9 cellular contexts compared by ENCODE assay signal in genomic region chr11:113806403-113806802, GRCh38. TPM values are rescaled to one million over a fixed set of nuclear protein-coding genes. Genes with fewer than 3 reads are reported as not detected.
DNase-seq lines count a peak whose midpoint lies in the region; ATAC-seq and TF ChIP-seq lines count a peak whose summit lies in the region.
"Had no signal": no experiment of that assay in that cellular context is flagged by ENCODE, and none has a peak within 500 bp of the region (broad histone marks: within the 10 kb centered on the region; RNA-seq: fewer than 3 reads in every experiment).

No MANE protein-coding gene starts in this region.

- intact Hi-C loops in right cardiac atrium (cut with DNase I): no loop called here
- intact Hi-C loops in sigmoid colon (cut with DNase I): no loop called here

- DNase-seq in NCI-H1105 treated with DMSO at 0.1 percent for 48 hours (lab: John Stamatoyannopoulos, UW) (peak; percentile 36), NCI-H1105 (lab: John Stamatoyannopoulos, UW) (no peak), SW480 (ENCODE audit: low spot score) (peak; percentile 42), right cardiac atrium (no peak), sigmoid colon (no peak), occipital lobe (lab: John Stamatoyannopoulos, UW) (no peak), LoVo (ENCODE audit: low spot score) (no peak)

- TF ChIP-seq CTCF in sigmoid colon (IDR thresholded peaks at IDR 0.05): peak in 2 of 4 experiments; percentile 10 to 18

- 93% methylated on average over 2 of the region's 2 CpGs for WGBS in right cardiac atrium
- WGBS in sigmoid colon, 2 donors: 95 to 96% methylated on average over 2 of the region's 2 CpGs

- H3K4me1 ChIP-seq in right cardiac atrium (ENCODE audit: control insufficient read depth, insufficient read depth, low read length): no peaks in the 10 kb centered on the region
- H3K4me1 ChIP-seq in sigmoid colon: no peaks in the 10 kb centered on the region

- no peak for TF ChIP-seq POLR2A in sigmoid colon (IDR thresholded peaks at IDR 0.05)

- no peaks in the 10 kb centered on the region for H3K9me3 ChIP-seq in right cardiac atrium (ENCODE audit: control insufficient read depth, low read length)
- no peaks in the 10 kb centered on the region for H3K9me3 ChIP-seq in sigmoid colon

- no peak overlapping the region for H3K4me3 ChIP-seq in right cardiac atrium (ENCODE audit: low read length)
- H3K4me3 ChIP-seq in sigmoid colon: no peak overlapping the region

- H3K27ac ChIP-seq in right cardiac atrium (ENCODE audit: low read length) (no peak overlapping the region), sigmoid colon (no peak overlapping the region)

- H3K27me3 ChIP-seq in right cardiac atrium (ENCODE audit: control insufficient read depth, insufficient read depth) (no peaks in the 10 kb centered on the region), sigmoid colon (no peaks in the 10 kb centered on the region)

- peaks cover 7 to 98% (median 30%) of the 10 kb centered on the region in 4 donors for H3K36me3 ChIP-seq in sigmoid colon

- ATAC-seq in HG03354 (IDR thresholded peaks at IDR 0.05; ENCODE audit: poor library complexity, severe bottlenecking, unreplicated experiment): peak; percentile 62
- ATAC-seq in right cardiac atrium: peak; percentile 39 to 60

- no peak for TF ChIP-seq EP300 in sigmoid colon (IDR thresholded peaks at IDR 0.05)

RNA-seq across cellular contexts. Expression of gene CLDN25, which starts 26.8 kb away (rescaled TPM):
- not detected for total RNA-seq in right cardiac atrium
- not detected for polyA plus RNA-seq in right cardiac atrium
- total RNA-seq in sigmoid colon: not detected
- not detected for polyA plus RNA-seq in sigmoid colon
- not detected for total RNA-seq in occipital lobe
- total RNA-seq: CD4-positive, CD25-positive, alpha-beta regulatory T cell had no signal
- polyA plus RNA-seq: CD4-positive, CD25-positive, alpha-beta regulatory T cell had no signal

RNA-seq across cellular contexts. Expression of gene ZW10, which starts 32.9 kb away (rescaled TPM):
- total RNA-seq in right cardiac atrium (10 to 100 TPM in 1 of 4 donors, 1 to 10 TPM in 3; 9.1 to 10.2 (median 9.5) TPM), sigmoid colon (10 to 100 TPM in 3 of 4 donors, 1 to 10 TPM in 1; 9.8 to 14.4 (median 12.8) TPM), occipital lobe (14.0 TPM)
- polyA plus RNA-seq in right cardiac atrium (4.2 TPM), sigmoid colon (1 to 10 TPM; 6.5 to 8.5 (median 6.6) TPM)

Comparison
In these comparisons a context has a peak if more than half of its experiments do, and no peak if none do; other contexts are left out.
1. DNase-seq: peak in NCI-H1105 treated with DMSO at 0.1 percent for 48 hours (single experiment) and SW480 (single experiment); none in NCI-H1105 (single experiment), right cardiac atrium (0 of 3), sigmoid colon (single experiment), occipital lobe (single experiment) and LoVo (single experiment).